18 cellular contexts compared by ENCODE assay signal in the genomic region with DNA sequence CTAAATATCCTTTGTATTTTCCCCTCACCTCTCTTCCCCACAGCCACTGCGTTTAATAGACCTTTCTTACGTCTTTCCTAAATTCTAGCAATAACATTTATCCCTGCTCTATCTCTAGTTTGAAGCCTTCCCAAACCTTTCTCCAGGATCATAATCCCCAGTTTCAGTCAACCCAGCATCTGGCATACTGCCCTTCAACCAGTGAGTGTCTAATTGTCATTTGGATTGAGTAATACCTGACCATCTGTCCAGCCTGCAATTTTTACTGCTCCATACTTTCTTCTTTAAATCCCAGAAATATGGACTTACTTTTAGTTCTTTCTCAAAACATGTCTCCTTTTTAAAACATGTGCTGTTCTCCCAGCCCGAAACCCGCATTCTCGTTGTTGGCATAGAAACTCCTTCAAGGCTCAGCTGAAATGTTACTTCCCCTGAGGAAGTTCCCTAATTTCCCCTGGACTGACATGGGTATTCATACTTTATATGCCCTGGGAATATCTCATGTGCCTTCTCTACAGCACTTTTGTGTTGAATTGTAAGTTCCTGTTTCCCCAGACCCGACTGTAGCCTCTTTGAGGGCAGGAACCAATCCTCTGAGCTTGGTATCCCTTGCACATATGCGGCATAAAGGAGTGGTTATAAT.
DNase-seq lines count a peak whose midpoint lies in the region; ATAC-seq lines count a peak whose summit lies in the region.
"Had no signal": no experiment of that assay in that cellular context is flagged by ENCODE, and none has a peak within 500 bp of the region (broad histone marks: within the 10 kb centered on the region; RNA-seq: fewer than 3 reads in every experiment).

No MANE protein-coding gene starts in this region.

- no peaks in the 10 kb centered on the region for H3K36me3 ChIP-seq in GM23248 (ENCODE audit: low read depth)
- no peaks in the 10 kb centered on the region for H3K36me3 ChIP-seq in adipocyte (ENCODE audit: control insufficient read depth, insufficient read depth, low read length, severe bottlenecking)
- H3K36me3 ChIP-seq: brain microvascular endothelial cell, thoracic aorta had no signal

- H3K4me3 ChIP-seq in GM23248 (no peak overlapping the region), adipocyte (ENCODE audit: low read length) (no peak overlapping the region)
- H3K4me3 ChIP-seq: thoracic aorta had no signal

- DNase-seq in GM23248 (peak; percentile 39), NCI-H1694 treated with DMSO at 0.1 percent for 48 hours (lab: John Stamatoyannopoulos, UW) (peak; percentile 71), adipocyte (ENCODE audit: low read depth) (peak; percentile 40), lung microvascular endothelial cell (ENCODE audit: low read depth in 2 of 2) (peak; percentile 16 to 56)
- no peak for DNase-seq in activated CD8-positive, alpha-beta memory T cell treated with anti-CD3 and anti-CD28 coated beads, Interleukin-2, amount 50 U/mL, for 48 hours
- DNase-seq: activated CD8-positive, alpha-beta memory T cell treated with anti-CD3 and anti-CD28 coated beads for 24 hours; activated naive CD8-positive, alpha-beta T cell treated with anti-CD3 and anti-CD28 coated beads for 36 hours; brain microvascular endothelial cell; erythroblast; glutamatergic neuron; MM.1S; nucleus accumbens; retina; T-cell had no signal

- H3K27me3 ChIP-seq in GM23248 (replicated peaks; ENCODE audit: insufficient read depth) = no peaks in the 10 kb centered on the region
- H3K27me3 ChIP-seq in adipocyte (replicated peaks; ENCODE audit: control insufficient read depth, insufficient read depth, low read length) = no peaks in the 10 kb centered on the region
- H3K27me3 ChIP-seq: brain microvascular endothelial cell had no signal

- WGBS in GM23248 (ENCODE audit: low coverage in 1 of 2, low lambda C conversion rate in 2 of 2, missing lambda C conversion rate in 2 of 2), 2 experiments = 42 to 44% methylated on average over 7 of the region's 7 CpGs

- H3K9ac ChIP-seq in GM23248 = no peak overlapping the region
- H3K9ac ChIP-seq in adipocyte (ENCODE audit: low read length) = no peak overlapping the region

- H3K9me3 ChIP-seq in GM23248 (ENCODE audit: low read depth) = no peaks in the 10 kb centered on the region
- no peaks in the 10 kb centered on the region for H3K9me3 ChIP-seq in adipocyte (ENCODE audit: control insufficient read depth, low read length)
- H3K9me3 ChIP-seq: thoracic aorta had no signal

- H3K79me2 ChIP-seq in GM23248 (ENCODE audit: insufficient read depth) = no peaks in the 10 kb centered on the region

- H3K27ac ChIP-seq in GM23248 = no peak overlapping the region
- H3K27ac ChIP-seq: brain microvascular endothelial cell, thoracic aorta had no signal

- H4K20me1 ChIP-seq in GM23248 (ENCODE audit: insufficient read depth) = no peaks in the 10 kb centered on the region

- no peak overlapping the region for H2AFZ ChIP-seq in GM23248

- ATAC-seq in HG03045 (IDR thresholded peaks at IDR 0.05; ENCODE audit: unreplicated experiment) (no peak), GM21390 (IDR thresholded peaks at IDR 0.05; ENCODE audit: unreplicated experiment) (no peak)
- ATAC-seq: Right ventricle myocardium inferior, T-cell had no signal

- in situ Hi-C loops in GM23248 (cut with MboI) = loop anchor here (10.0 to 25.0 kb wide), 3 partner anchors 450 to 1128 kb away; partner anchors contain the start of gene CDKN1B

- H3K4me1 ChIP-seq in GM23248 (ENCODE audit: insufficient read depth) = peaks cover 14% of the 10 kb centered on the region
- H3K4me1 ChIP-seq in adipocyte (ENCODE audit: control insufficient read depth, insufficient read depth, low read length) = peaks cover 25% of the 10 kb centered on the region

- H3K4me2 ChIP-seq in GM23248 (ENCODE audit: unreplicated experiment) = no peak overlapping the region

- H3K9me2 ChIP-seq in GM23248 (ENCODE audit: insufficient read depth) = no peaks in the 10 kb centered on the region

- H3F3A ChIP-seq in GM23248 (ENCODE audit: insufficient read depth) = peaks cover 15% of the 10 kb centered on the region
